26 cellular contexts compared by ENCODE assay signal in the genomic region with DNA sequence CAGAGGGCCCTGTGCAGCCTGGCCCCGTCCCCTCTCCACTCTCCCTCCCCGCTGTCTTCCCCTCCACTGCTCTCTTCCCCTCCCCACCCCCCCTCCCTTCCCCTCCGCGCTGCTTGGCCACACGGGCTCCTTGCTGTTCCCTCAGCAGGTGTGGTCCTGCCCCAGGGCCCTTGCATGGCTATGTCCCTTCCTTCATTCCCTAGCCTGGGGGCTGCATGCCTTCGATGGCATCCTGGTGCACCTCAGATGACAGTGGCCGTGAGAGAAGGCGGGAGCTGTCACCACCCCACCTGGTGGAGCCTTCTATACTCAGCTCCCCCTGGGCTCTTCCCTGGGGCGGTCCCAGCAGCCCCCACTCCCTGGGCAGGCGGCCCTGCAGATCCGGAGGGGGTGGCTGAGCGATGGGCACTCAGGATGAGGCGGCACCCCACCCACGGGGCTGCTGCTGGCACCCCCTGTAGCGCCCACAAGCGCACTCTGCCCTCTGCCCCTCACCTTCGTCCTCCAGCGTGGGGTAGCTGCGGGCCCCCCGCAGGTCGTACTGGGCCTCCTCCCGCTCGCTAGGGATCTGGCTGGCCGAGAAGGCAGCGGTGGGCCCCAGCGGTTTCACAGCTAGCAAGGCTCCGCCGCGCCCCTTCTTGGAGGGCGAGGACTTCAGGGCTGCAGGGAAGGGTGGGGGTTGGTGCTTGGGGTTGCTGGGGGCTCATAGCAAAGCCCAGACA. TPM values are rescaled to one million over a fixed set of nuclear protein-coding genes. Genes with fewer than 3 reads are reported as not detected.
A peak's percentile ranks its signal among the peaks of the same experiment; 100 is the strongest.
DNase-seq lines count a peak whose midpoint lies in the region; ATAC-seq and TF ChIP-seq lines count a peak whose summit lies in the region.
"Had no signal": no experiment of that assay in that cellular context is flagged by ENCODE, and none has a peak within 500 bp of the region (broad histone marks: within the 10 kb centered on the region; RNA-seq: fewer than 3 reads in every experiment).

No MANE protein-coding gene starts in this region.

- H4K20me1 ChIP-seq in DND-41 (ENCODE audit: insufficient read depth, low read length): no peaks in the 10 kb centered on the region; the same call in 1 of the 2 replicates

- no peak overlapping the region for H2AFZ ChIP-seq in DND-41 (ENCODE audit: low read depth, low read length)
- H2AFZ ChIP-seq: PC-9 had no signal

- intact Hi-C loops in dorsolateral prefrontal cortex (cut with DNase I): no loop called here
- intact Hi-C loops in body of pancreas (cut with DNase I): no loop called here

- H3K9me3 ChIP-seq in DND-41 (ENCODE audit: insufficient read depth, low read length, severe bottlenecking) (no peaks in the 10 kb centered on the region), HUES6 (ENCODE audit: control insufficient read depth, insufficient read depth, low read depth, low read length) (no peaks in the 10 kb centered on the region), body of pancreas (no peaks in the 10 kb centered on the region)
- H3K9me3 ChIP-seq: A549, MG63, SJSA1 had no signal

- H3K36me3 ChIP-seq in DND-41 (ENCODE audit: insufficient read depth, low read length): peaks cover 39% of the 10 kb centered on the region
- H3K36me3 ChIP-seq in HUES6 (ENCODE audit: control insufficient read depth, insufficient read depth, low read length): peaks cover 46% of the 10 kb centered on the region
- peaks cover 0 to 3% of the 10 kb centered on the region in 2 donors for H3K36me3 ChIP-seq in body of pancreas (replicated peaks in 1 of 2; ENCODE audit: insufficient read depth in 1 of 2, low read depth in 2 of 2)
- H3K36me3 ChIP-seq: MG63 had no signal

- H3K27me3 ChIP-seq in DND-41 (ENCODE audit: insufficient read depth, low read length, poor library complexity): no peaks in the 10 kb centered on the region
- no peaks in the 10 kb centered on the region for H3K27me3 ChIP-seq in HUES6 (ENCODE audit: control insufficient read depth, insufficient read depth, low read length)
- no peaks in the 10 kb centered on the region for H3K27me3 ChIP-seq in dorsolateral prefrontal cortex
- H3K27me3 ChIP-seq in body of pancreas: no peaks in the 10 kb centered on the region
- H3K27me3 ChIP-seq: MG63, SJSA1 had no signal

- TF ChIP-seq POLR2A in body of pancreas (IDR thresholded peaks at IDR 0.05): no peak

- H3K27ac ChIP-seq in DND-41 (ENCODE audit: low read length) (no peak overlapping the region), HUES6 (ENCODE audit: low read depth, low read length) (no peak overlapping the region), dorsolateral prefrontal cortex (peak overlapping the region in 53 of 59 donors; percentile 58 to 95 (median 86)), temporal lobe (ENCODE audit: low read depth, low read length) (peak overlapping the region; percentile 87), body of pancreas (no peak overlapping the region)
- H3K27ac ChIP-seq: A549, PC-9, SJSA1 had no signal

- WGBS in body of pancreas, 2 donors: 95 to 98% methylated on average over 8 to 24 of the region's 30 CpGs

- H3K9ac ChIP-seq in DND-41 (ENCODE audit: low read depth, low read length) (no peak overlapping the region), HUES6 (ENCODE audit: low read length) (no peak overlapping the region)

- H3K4me1 ChIP-seq in DND-41 (ENCODE audit: insufficient read depth, low read length) (no peaks in the 10 kb centered on the region), HUES6 (ENCODE audit: control insufficient read depth, insufficient read depth, low read length) (no peaks in the 10 kb centered on the region), body of pancreas (no peaks in the 10 kb centered on the region)
- H3K4me1 ChIP-seq: A549, SJSA1 had no signal

- TF ChIP-seq CTCF in DND-41 (IDR thresholded peaks at IDR 0.05; ENCODE audit: borderline replicate concordance, extremely low read depth, low read length, poor library complexity, severe bottlenecking): no peak
- no peak for TF ChIP-seq CTCF in dorsolateral prefrontal cortex (IDR thresholded peaks at IDR 0.05 in 54 of 56, conservative IDR thresholded peaks at IDR 0.05 in 2 of 56; ENCODE audit: low read depth in 1 of 56, partially characterized antibody in 56 of 56)
- TF ChIP-seq CTCF in body of pancreas (IDR thresholded peaks at IDR 0.05): no peak

- DNase-seq in DND-41: no peak
- no peak for DNase-seq in dorsolateral prefrontal cortex
- DNase-seq in EL: no peak
- no peak for DNase-seq in HT-29 (ENCODE audit: low spot score)
- DNase-seq in body of pancreas: no peak
- DNase-seq: AML-193; CD8-positive, alpha-beta memory T cell; DMS 273 treated with DMSO at 0.1 percent for 48 hours; DMS79; GOT3; HCEC 1CT; KBM-7; NCI-H1105 treated with DMSO at 0.1 percent for 48 hours; NCI-H146; NCI-H1930; NCI-H2107; NCI-H524; NK-92 treated with Interleukin-12 subunit alpha and Interleukin-12 subunit beta, amount 100 ng/mL, for 24 hours; PC-9 had no signal

- H3K4me3 ChIP-seq in DND-41 (ENCODE audit: low read depth in 1 of 2, low read length in 2 of 2): no peak overlapping the region
- H3K4me3 ChIP-seq in HUES6 (ENCODE audit: low read depth, low read length): peak overlapping the region; percentile 50
- H3K4me3 ChIP-seq in dorsolateral prefrontal cortex: no peak overlapping the region
- no peak overlapping the region for H3K4me3 ChIP-seq in body of pancreas
- H3K4me3 ChIP-seq: A549, MG63, PC-9, SJSA1 had no signal

- H3K79me2 ChIP-seq in DND-41 (ENCODE audit: insufficient read depth, low read length): no peaks in the 10 kb centered on the region

- no peak overlapping the region for H3K4me2 ChIP-seq in DND-41 (ENCODE audit: insufficient read depth, low read length)
- H3K4me2 ChIP-seq: A549, PC-9 had no signal

- ATAC-seq in DND-41 (ENCODE audit: insufficient read depth, low read depth): 0 out of 3 replicates have a peak, but pooled peaks have one; percentile 12
- no peak for ATAC-seq in body of pancreas
- ATAC-seq: Right ventricle myocardium inferior had no signal

RNA-seq across cellular contexts. Expression of a gene that starts 17.2 kb away (rescaled TPM):
- total RNA-seq in dorsolateral prefrontal cortex (10 to 100 TPM; 18.8 to 43.6 (median 24.6) TPM), temporal lobe (16.2 TPM), body of pancreas (10 to 100 TPM; 16.3 to 23.4 TPM)
- 54.7 and 55.5 TPM in 2 replicates for total RNA-seq in HT-29 (2014; rRNA removed; shearing (Covaris generic))

RNA-seq across cellular contexts. Expression of a gene that starts 37.1 kb away (rescaled TPM):
- total RNA-seq in dorsolateral prefrontal cortex (1 to 10 TPM in 80 of 120 experiments, under 1 TPM in 40; 0.36 to 2.7 (median 1.4) TPM), temporal lobe (0.25 TPM), body of pancreas (1 to 10 TPM in 1 of 2 donors, under 1 TPM in 1; 0.52 to 3.0 TPM)
- total RNA-seq in HT-29 (2014; rRNA removed; shearing (Covaris generic)): not detected in 2 replicates
- total RNA-seq: PC-9, SJSA1 had no signal

RNA-seq across cellular contexts. Expression of a gene that starts 56.5 kb away (rescaled TPM):
- 100 to 1,000 TPM in 105 of 120 experiments, 10 to 100 TPM in 15; 52.4 to 207 (median 126) TPM for total RNA-seq in dorsolateral prefrontal cortex
- total RNA-seq in temporal lobe: 22.4 TPM
- total RNA-seq in HT-29 (2014; rRNA removed; shearing (Covaris generic)): 18.0 and 18.9 TPM in 2 replicates
- 10 to 100 TPM; 16.6 to 30.7 TPM for total RNA-seq in body of pancreas

RNA-seq across cellular contexts. Expression of a gene that starts 58.5 kb away (rescaled TPM):
- 1 to 10 TPM in 27 of 120 experiments, under 1 TPM in 93; 0.13 to 1.7 (median 0.63) TPM for total RNA-seq in dorsolateral prefrontal cortex
- total RNA-seq in temporal lobe: 0.25 TPM
- total RNA-seq in HT-29 (2014; rRNA removed; shearing (Covaris generic)): not detected in 2 replicates
- under 1 TPM; 0.78 to 0.99 TPM for total RNA-seq in body of pancreas
- total RNA-seq: G401, PC-9 had no signal

Comparison
In these comparisons a context has a peak if more than half of its experiments do, and no peak if none do; other contexts are left out.
1. H3K27ac ChIP-seq: peak in dorsolateral prefrontal cortex (53 of 59) and temporal lobe (single experiment); none in DND-41 (single experiment), HUES6 (single experiment) and body of pancreas (0 of 4).